In the genomic region with DNA sequence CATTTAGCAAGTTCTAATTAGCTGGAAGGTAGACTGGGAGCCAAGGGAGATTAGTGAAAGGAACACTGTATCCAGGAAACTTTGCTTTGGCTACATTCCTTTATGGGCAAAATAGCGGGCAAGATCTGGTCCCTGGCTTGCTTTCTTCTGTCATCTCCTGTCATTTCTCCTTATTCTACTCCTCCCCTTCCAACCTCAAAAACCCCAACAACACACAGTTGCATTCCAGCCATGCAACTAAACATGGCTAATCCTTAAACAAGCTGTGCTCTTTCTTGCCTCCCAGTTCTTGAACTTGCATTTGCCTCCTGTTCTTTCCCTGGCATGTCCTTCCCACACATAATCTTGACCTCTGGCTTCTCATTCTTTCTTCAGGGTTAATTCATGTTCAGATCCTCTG, we compare ENCODE assay signal across 15 cellular contexts. TPM values are rescaled to one million over a fixed set of nuclear protein-coding genes. Genes with fewer than 3 reads are reported as not detected.
DNase-seq lines count a peak whose midpoint lies in the region; ATAC-seq and TF ChIP-seq lines count a peak whose summit lies in the region.
"Had no signal": no experiment of that assay in that cellular context is flagged by ENCODE, and none has a peak within 500 bp of the region (broad histone marks: within the 10 kb centered on the region; RNA-seq: fewer than 3 reads in every experiment).

No MANE protein-coding gene starts in this region.

- no peaks in the 10 kb centered on the region for H3K79me2 ChIP-seq in GM23248 (ENCODE audit: insufficient read depth)

- POLR2A ChIA-PET in RWPE1 (lab: Yijun Ruan, JAX; ENCODE audit: low non-redundant PET), result no interaction called here

- no peak overlapping the region for H3K4me2 ChIP-seq in GM23248 (ENCODE audit: unreplicated experiment)
- H3K4me2 ChIP-seq: A549, BLaER1, GM23338 had no signal

- H3K27me3 Mint-ChIP-seq in activated T-cell treated with anti-CD3 and anti-CD28 coated beads, Interleukin-2, amount 50 U/mL, for 24 hours, result no peaks in the 10 kb centered on the region

- no peak for TF ChIP-seq POLR2A in esophagus muscularis mucosa (IDR thresholded peaks at IDR 0.05; ENCODE audit: low read depth)

- ATAC-seq in GM19328 (IDR thresholded peaks at IDR 0.05; ENCODE audit: unreplicated experiment), result no peak
- ATAC-seq: A549, GM23338 had no signal

- no peak overlapping the region for H3K27ac ChIP-seq in GM23248
- H3K27ac ChIP-seq in esophagus muscularis mucosa (replicated peaks in 1 of 4), result peak overlapping the region in 1 of 4 donors; percentile 20
- no peak overlapping the region for H3K27ac ChIP-seq in RWPE1
- H3K27ac ChIP-seq: A549, BLaER1 had no signal

- H4K20me1 ChIP-seq in GM23248 (ENCODE audit: insufficient read depth), result no peaks in the 10 kb centered on the region
- H4K20me1 ChIP-seq: BLaER1 had no signal

- WGBS in GM23248 (ENCODE audit: low coverage in 1 of 2, low lambda C conversion rate in 2 of 2, missing lambda C conversion rate in 2 of 2), 2 experiments, result 52 to 54% methylated on average over 1 of the region's 1 CpG
- 71% methylated on average over 1 of the region's 1 CpG for WGBS in esophagus muscularis mucosa

- H3K4me1 ChIP-seq in GM23248 (ENCODE audit: insufficient read depth) (peaks cover 6% of the 10 kb centered on the region), adipocyte (ENCODE audit: control insufficient read depth, insufficient read depth, low read length) (no peaks in the 10 kb centered on the region), esophagus muscularis mucosa (peaks cover 0 to 33% (median 21%) of the 10 kb centered on the region in 4 donors)

- intact Hi-C loops in esophagus muscularis mucosa (cut with DNase I), result loop anchor here (5.0 to 10.0 kb wide), 3 partner anchors 77 to 1230 kb away; no protein-coding TSS in a partner anchor

- H3K9ac ChIP-seq in GM23248, result no peak overlapping the region
- no peak overlapping the region for H3K9ac ChIP-seq in adipocyte (ENCODE audit: low read length)
- H3K9ac ChIP-seq: BLaER1 had no signal

- no peak overlapping the region for H3K27ac Mint-ChIP-seq in activated T-cell treated with anti-CD3 and anti-CD28 coated beads, Interleukin-2, amount 50 U/mL, for 24 hours
- H3K27ac Mint-ChIP-seq: CD8-positive, alpha-beta memory T cell; GM23338 had no signal

- no peaks in the 10 kb centered on the region for H3K9me3 ChIP-seq in GM23248 (ENCODE audit: low read depth)
- no peaks in the 10 kb centered on the region for H3K9me3 ChIP-seq in adipocyte (ENCODE audit: control insufficient read depth, low read length)
- H3K9me3 ChIP-seq in esophagus muscularis mucosa, result no peaks in the 10 kb centered on the region
- H3K9me3 ChIP-seq: A549, BLaER1 had no signal

- CTCF ChIA-PET in RWPE1 (lab: Yijun Ruan, JAX), result interaction anchor here (0.6 kb wide), 2 partner anchors 29 to 96 kb away, joined by 3 to 4 read pairs; no protein-coding TSS in a partner anchor

- no peaks in the 10 kb centered on the region for H3K9me2 ChIP-seq in GM23248 (ENCODE audit: insufficient read depth)

- H3K4me3 ChIP-seq in GM23248 (no peak overlapping the region), adipocyte (ENCODE audit: low read length) (no peak overlapping the region), esophagus muscularis mucosa (no peak overlapping the region)
- H3K4me3 ChIP-seq: A549, BLaER1, GM23338 had no signal

- H2AFZ ChIP-seq in GM23248, result no peak overlapping the region
- H2AFZ ChIP-seq: GM23338 had no signal

- peak; percentile 5 for DNase-seq in GM23248
- DNase-seq in adipocyte (ENCODE audit: low read depth), result peak; percentile 7
- DNase-seq in esophagus muscularis mucosa (ENCODE audit: extremely low spot score), result peak; percentile 42
- DNase-seq in activated T-cell treated with anti-CD3 and anti-CD28 coated beads, Interleukin-2, amount 50 U/mL, for 24 hours, result no peak
- DNase-seq in UCSD-AML1 (lab: John Stamatoyannopoulos, UW; ENCODE audit: unreplicated experiment), result no peak
- no peak for DNase-seq in RWPE1 (ENCODE audit: low spot score)
- DNase-seq: AML-193; CD8-positive, alpha-beta memory T cell; DMS53; H7; IMR-90 had no signal

- no peak overlapping the region for H3K4me3 Mint-ChIP-seq in activated T-cell treated with anti-CD3 and anti-CD28 coated beads, Interleukin-2, amount 50 U/mL, for 24 hours
- H3K4me3 Mint-ChIP-seq: CD8-positive, alpha-beta memory T cell; GM23338 had no signal

- H3K27me3 ChIP-seq in GM23248 (replicated peaks; ENCODE audit: insufficient read depth) (no peaks in the 10 kb centered on the region), adipocyte (replicated peaks; ENCODE audit: control insufficient read depth, insufficient read depth, low read length) (no peaks in the 10 kb centered on the region), esophagus muscularis mucosa (no peaks in the 10 kb centered on the region)
- H3K27me3 ChIP-seq: BLaER1 had no signal

- no peaks in the 10 kb centered on the region for H3F3A ChIP-seq in GM23248 (ENCODE audit: insufficient read depth)

- H3K9me3 Mint-ChIP-seq in activated T-cell treated with anti-CD3 and anti-CD28 coated beads, Interleukin-2, amount 50 U/mL, for 24 hours, result no peaks in the 10 kb centered on the region
- H3K9me3 Mint-ChIP-seq: CD8-positive, alpha-beta memory T cell; GM23338 had no signal

- H3K36me3 ChIP-seq in GM23248 (ENCODE audit: low read depth) (no peaks in the 10 kb centered on the region), adipocyte (ENCODE audit: control insufficient read depth, insufficient read depth, low read length, severe bottlenecking) (no peaks in the 10 kb centered on the region), esophagus muscularis mucosa (no peaks in the 10 kb centered on the region)
- H3K36me3 ChIP-seq: BLaER1 had no signal

- no peaks in the 10 kb centered on the region for H3K36me3 Mint-ChIP-seq in activated T-cell treated with anti-CD3 and anti-CD28 coated beads, Interleukin-2, amount 50 U/mL, for 24 hours (ENCODE audit: low read depth)
- H3K36me3 Mint-ChIP-seq: CD8-positive, alpha-beta memory T cell had no signal

- no peak for TF ChIP-seq EP300 in esophagus muscularis mucosa (IDR thresholded peaks at IDR 0.05)

- peaks cover 4% of the 10 kb centered on the region for H3K4me1 Mint-ChIP-seq in activated T-cell treated with anti-CD3 and anti-CD28 coated beads, Interleukin-2, amount 50 U/mL, for 24 hours (ENCODE audit: low read depth)

- in situ Hi-C loops in GM23248 (cut with MboI), result loop anchor here (10.0 to 25.0 kb wide), 2 partner anchors 740 to 1218 kb away; partner anchors contain the start of gene SP8

- TF ChIP-seq CTCF in esophagus muscularis mucosa (IDR thresholded peaks at IDR 0.05) (no peak), RWPE1 (conservative IDR thresholded peaks at IDR 0.05; ENCODE audit: low read depth) (no peak)

RNA-seq across cellular contexts. Expression of gene CDCA7L, which starts 59.5 kb away (rescaled TPM):
- total RNA-seq in GM23248 (2014; rRNA removed; shearing (Covaris generic)), result 44.1 and 45.9 TPM in 2 replicates
- polyA plus RNA-seq in GM23248 (2016; fragmentation: Nextera tagmentation; extraction: Ambion mirVana), result 44.0 and 44.1 TPM in 2 replicates
- 10 to 100 TPM; 19.5 to 61.6 (median 25.2) TPM for total RNA-seq in esophagus muscularis mucosa

Comparison
In these comparisons a context has a peak if more than half of its experiments do, and no peak if none do; other contexts are left out.
1. DNase-seq: peak in GM23248 (single experiment), adipocyte (single experiment) and esophagus muscularis mucosa (single experiment); none in activated T-cell treated with anti-CD3 and anti-CD28 coated beads, Interleukin-2, amount 50 U/mL, for 24 hours (single experiment), UCSD-AML1 (single experiment) and RWPE1 (single experiment).